In the genomic region with DNA sequence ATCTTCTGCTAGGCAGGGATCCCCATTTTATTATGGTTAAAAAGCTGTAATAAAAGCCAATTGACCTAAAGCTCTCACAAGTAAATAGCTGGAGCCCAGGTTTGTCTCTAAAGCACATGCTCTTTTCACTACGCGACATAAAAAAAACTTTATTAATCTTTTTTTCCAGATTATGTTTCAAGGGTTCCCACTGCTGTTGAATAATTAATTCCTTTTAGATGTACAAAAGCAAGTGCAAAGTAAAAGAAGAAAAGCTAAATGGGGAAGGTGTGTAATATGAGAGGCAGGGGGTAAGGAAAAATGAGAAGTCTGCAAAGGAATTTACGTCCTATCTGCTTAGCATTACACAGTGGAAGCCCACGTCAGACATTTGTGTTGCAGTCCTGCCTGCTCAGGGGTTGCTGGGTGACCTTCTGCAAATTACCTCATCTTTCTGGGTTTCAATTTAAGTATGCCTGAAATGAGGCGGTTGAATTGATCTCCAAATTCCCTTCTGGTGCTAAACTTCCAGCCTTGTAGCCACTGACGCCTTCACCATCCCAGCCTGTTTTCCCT, we compare ENCODE assay signal across 1 cellular context.
TF ChIP-seq lines count a peak whose summit lies in the region.

No MANE protein-coding gene starts in this region.

TF ChIP-seq in K562, 482 proteins besides CTCF, POLR2A, EP300 and RAD21 (continued from another document and continues in another):
- TF ChIP-seq, protein P1, sequence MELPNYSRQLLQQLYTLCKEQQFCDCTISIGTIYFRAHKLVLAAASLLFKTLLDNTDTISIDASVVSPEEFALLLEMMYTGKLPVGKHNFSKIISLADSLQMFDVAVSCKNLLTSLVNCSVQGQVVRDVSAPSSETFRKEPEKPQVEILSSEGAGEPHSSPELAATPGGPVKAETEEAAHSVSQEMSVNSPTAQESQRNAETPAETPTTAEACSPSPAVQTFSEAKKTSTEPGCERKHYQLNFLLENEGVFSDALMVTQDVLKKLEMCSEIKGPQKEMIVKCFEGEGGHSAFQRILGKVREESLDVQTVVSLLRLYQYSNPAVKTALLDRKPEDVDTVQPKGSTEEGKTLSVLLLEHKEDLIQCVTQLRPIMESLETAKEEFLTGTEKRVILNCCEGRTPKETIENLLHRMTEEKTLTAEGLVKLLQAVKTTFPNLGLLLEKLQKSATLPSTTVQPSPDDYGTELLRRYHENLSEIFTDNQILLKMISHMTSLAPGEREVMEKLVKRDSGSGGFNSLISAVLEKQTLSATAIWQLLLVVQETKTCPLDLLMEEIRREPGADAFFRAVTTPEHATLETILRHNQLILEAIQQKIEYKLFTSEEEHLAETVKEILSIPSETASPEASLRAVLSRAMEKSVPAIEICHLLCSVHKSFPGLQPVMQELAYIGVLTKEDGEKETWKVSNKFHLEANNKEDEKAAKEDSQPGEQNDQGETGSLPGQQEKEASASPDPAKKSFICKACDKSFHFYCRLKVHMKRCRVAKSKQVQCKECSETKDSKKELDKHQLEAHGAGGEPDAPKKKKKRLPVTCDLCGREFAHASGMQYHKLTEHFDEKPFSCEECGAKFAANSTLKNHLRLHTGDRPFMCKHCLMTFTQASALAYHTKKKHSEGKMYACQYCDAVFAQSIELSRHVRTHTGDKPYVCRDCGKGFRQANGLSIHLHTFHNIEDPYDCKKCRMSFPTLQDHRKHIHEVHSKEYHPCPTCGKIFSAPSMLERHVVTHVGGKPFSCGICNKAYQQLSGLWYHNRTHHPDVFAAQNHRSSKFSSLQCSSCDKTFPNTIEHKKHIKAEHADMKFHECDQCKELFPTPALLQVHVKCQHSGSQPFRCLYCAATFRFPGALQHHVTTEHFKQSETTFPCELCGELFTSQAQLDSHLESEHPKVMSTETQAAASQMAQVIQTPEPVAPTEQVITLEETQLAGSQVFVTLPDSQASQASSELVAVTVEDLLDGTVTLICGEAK (IDR thresholded peaks at IDR 0.05) = peak; percentile 85
- TF ChIP-seq, protein P1 (CRISPR knock-in tag; IDR thresholded peaks at IDR 0.05) = peak; percentile 72
- TF ChIP-seq BMI1 (IDR thresholded peaks at IDR 0.05; ENCODE audit: low read length) (no peak), CREB1 (IDR thresholded peaks at IDR 0.05) (peak; percentile 46; the same call in 1 of the 2 replicates), CREB1 (CRISPR knock-in tag; IDR thresholded peaks at IDR 0.05) (no peak), ARNT (IDR thresholded peaks at IDR 0.05) (peak in 1 of 2 experiments; percentile 41; a peak in 1 of 4 replicates), GABPA (tag; conservative IDR thresholded peaks at IDR 0.05; ENCODE audit: low read depth) (0 out of 2 replicates have a peak, but pooled peaks have one; percentile 36), BACH1 (tag; IDR thresholded peaks at IDR 0.05) (0 out of 2 replicates have a peak, but pooled peaks have one; percentile 24), CEBPG (CRISPR knock-in tag; IDR thresholded peaks at IDR 0.05) (no peak), CEBPG (tag; conservative IDR thresholded peaks at IDR 0.05 in 1 of 2, IDR thresholded peaks at IDR 0.05 in 1 of 2) (no peak), ZNF134 (CRISPR knock-in tag; conservative IDR thresholded peaks at IDR 0.05) (no peak), RFX1 (IDR thresholded peaks at IDR 0.05) (peak; percentile 33; the same call in 1 of the 2 replicates), ZNF41 (CRISPR knock-in tag; conservative IDR thresholded peaks at IDR 0.05) (0 out of 2 replicates have a peak, but pooled peaks have one; percentile 51), SMARCA4 (IDR thresholded peaks at IDR 0.05) (0 out of 2 replicates have a peak, but pooled peaks have one; percentile 13), ZNF830 (CRISPR knock-in tag; IDR thresholded peaks at IDR 0.05) (0 out of 2 replicates have a peak, but pooled peaks have one; percentile 43), ATF1 (CRISPR knock-in tag; IDR thresholded peaks at IDR 0.05) (no peak), ATF1 (tag; IDR thresholded peaks at IDR 0.05) (peak; percentile 28; the same call in 1 of the 2 replicates), ZNF175 (CRISPR knock-in tag; IDR thresholded peaks at IDR 0.05; ENCODE audit: low read depth) (peak; percentile 8; the same call in 1 of the 2 replicates), KDM5B (IDR thresholded peaks at IDR 0.05; ENCODE audit: insufficient replicate concordance, low read depth, low read length) (peak; percentile 3), MYC (IDR thresholded peaks at IDR 0.05; ENCODE audit: low read depth, low read length) (no peak), MYC (CRISPR knock-in tag; IDR thresholded peaks at IDR 0.05; ENCODE audit: borderline replicate concordance, low read depth) (0 out of 2 replicates have a peak, but pooled peaks have one; percentile 31), U2AF1 (optimal IDR thresholded peaks at IDR 0.05; ENCODE audit: low read depth, low read length) (no peak), ERF (CRISPR knock-in tag; IDR thresholded peaks at IDR 0.05) (peak; percentile 46; the same call in 1 of the 2 replicates), POLR2AphosphoS5 (IDR thresholded peaks at IDR 0.05; ENCODE audit: control insufficient read depth, insufficient read depth, low read depth, low read length) (0 out of 2 replicates have a peak, but pooled peaks have one; percentile 4), CHD1 (IDR thresholded peaks at IDR 0.05; ENCODE audit: low read length) (peak; percentile 80), NFRKB (IDR thresholded peaks at IDR 0.05; ENCODE audit: low read depth) (0 out of 2 replicates have a peak, but pooled peaks have one; percentile 18)
- TF ChIP-seq, protein P2, sequence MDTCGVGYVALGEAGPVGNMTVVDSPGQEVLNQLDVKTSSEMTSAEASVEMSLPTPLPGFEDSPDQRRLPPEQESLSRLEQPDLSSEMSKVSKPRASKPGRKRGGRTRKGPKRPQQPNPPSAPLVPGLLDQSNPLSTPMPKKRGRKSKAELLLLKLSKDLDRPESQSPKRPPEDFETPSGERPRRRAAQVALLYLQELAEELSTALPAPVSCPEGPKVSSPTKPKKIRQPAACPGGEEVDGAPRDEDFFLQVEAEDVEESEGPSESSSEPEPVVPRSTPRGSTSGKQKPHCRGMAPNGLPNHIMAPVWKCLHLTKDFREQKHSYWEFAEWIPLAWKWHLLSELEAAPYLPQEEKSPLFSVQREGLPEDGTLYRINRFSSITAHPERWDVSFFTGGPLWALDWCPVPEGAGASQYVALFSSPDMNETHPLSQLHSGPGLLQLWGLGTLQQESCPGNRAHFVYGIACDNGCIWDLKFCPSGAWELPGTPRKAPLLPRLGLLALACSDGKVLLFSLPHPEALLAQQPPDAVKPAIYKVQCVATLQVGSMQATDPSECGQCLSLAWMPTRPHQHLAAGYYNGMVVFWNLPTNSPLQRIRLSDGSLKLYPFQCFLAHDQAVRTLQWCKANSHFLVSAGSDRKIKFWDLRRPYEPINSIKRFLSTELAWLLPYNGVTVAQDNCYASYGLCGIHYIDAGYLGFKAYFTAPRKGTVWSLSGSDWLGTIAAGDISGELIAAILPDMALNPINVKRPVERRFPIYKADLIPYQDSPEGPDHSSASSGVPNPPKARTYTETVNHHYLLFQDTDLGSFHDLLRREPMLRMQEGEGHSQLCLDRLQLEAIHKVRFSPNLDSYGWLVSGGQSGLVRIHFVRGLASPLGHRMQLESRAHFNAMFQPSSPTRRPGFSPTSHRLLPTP (IDR thresholded peaks at IDR 0.05; ENCODE audit: borderline replicate concordance, extremely low read depth, insufficient read length) = no peak
- TF ChIP-seq, protein P3, sequence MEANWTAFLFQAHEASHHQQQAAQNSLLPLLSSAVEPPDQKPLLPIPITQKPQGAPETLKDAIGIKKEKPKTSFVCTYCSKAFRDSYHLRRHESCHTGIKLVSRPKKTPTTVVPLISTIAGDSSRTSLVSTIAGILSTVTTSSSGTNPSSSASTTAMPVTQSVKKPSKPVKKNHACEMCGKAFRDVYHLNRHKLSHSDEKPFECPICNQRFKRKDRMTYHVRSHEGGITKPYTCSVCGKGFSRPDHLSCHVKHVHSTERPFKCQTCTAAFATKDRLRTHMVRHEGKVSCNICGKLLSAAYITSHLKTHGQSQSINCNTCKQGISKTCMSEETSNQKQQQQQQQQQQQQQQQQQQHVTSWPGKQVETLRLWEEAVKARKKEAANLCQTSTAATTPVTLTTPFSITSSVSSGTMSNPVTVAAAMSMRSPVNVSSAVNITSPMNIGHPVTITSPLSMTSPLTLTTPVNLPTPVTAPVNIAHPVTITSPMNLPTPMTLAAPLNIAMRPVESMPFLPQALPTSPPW (CRISPR knock-in tag; IDR thresholded peaks at IDR 0.05) = no peak
- TF ChIP-seq, protein P4, sequence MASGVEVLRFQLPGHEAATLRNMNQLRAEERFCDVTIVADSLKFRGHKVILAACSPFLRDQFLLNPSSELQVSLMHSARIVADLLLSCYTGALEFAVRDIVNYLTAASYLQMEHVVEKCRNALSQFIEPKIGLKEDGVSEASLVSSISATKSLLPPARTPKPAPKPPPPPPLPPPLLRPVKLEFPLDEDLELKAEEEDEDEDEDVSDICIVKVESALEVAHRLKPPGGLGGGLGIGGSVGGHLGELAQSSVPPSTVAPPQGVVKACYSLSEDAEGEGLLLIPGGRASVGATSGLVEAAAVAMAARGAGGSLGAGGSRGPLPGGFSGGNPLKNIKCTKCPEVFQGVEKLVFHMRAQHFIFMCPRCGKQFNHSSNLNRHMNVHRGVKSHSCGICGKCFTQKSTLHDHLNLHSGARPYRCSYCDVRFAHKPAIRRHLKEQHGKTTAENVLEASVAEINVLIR (CRISPR knock-in tag; IDR thresholded peaks at IDR 0.05) = no peak
- TF ChIP-seq, protein P5, sequence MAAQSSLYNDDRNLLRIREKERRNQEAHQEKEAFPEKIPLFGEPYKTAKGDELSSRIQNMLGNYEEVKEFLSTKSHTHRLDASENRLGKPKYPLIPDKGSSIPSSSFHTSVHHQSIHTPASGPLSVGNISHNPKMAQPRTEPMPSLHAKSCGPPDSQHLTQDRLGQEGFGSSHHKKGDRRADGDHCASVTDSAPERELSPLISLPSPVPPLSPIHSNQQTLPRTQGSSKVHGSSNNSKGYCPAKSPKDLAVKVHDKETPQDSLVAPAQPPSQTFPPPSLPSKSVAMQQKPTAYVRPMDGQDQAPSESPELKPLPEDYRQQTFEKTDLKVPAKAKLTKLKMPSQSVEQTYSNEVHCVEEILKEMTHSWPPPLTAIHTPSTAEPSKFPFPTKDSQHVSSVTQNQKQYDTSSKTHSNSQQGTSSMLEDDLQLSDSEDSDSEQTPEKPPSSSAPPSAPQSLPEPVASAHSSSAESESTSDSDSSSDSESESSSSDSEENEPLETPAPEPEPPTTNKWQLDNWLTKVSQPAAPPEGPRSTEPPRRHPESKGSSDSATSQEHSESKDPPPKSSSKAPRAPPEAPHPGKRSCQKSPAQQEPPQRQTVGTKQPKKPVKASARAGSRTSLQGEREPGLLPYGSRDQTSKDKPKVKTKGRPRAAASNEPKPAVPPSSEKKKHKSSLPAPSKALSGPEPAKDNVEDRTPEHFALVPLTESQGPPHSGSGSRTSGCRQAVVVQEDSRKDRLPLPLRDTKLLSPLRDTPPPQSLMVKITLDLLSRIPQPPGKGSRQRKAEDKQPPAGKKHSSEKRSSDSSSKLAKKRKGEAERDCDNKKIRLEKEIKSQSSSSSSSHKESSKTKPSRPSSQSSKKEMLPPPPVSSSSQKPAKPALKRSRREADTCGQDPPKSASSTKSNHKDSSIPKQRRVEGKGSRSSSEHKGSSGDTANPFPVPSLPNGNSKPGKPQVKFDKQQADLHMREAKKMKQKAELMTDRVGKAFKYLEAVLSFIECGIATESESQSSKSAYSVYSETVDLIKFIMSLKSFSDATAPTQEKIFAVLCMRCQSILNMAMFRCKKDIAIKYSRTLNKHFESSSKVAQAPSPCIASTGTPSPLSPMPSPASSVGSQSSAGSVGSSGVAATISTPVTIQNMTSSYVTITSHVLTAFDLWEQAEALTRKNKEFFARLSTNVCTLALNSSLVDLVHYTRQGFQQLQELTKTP (IDR thresholded peaks at IDR 0.05; ENCODE audit: low read depth in 1 of 2, partially characterized antibody in 2 of 2) = peak in 1 of 2 experiments; percentile 65
- TF ChIP-seq, protein P6, sequence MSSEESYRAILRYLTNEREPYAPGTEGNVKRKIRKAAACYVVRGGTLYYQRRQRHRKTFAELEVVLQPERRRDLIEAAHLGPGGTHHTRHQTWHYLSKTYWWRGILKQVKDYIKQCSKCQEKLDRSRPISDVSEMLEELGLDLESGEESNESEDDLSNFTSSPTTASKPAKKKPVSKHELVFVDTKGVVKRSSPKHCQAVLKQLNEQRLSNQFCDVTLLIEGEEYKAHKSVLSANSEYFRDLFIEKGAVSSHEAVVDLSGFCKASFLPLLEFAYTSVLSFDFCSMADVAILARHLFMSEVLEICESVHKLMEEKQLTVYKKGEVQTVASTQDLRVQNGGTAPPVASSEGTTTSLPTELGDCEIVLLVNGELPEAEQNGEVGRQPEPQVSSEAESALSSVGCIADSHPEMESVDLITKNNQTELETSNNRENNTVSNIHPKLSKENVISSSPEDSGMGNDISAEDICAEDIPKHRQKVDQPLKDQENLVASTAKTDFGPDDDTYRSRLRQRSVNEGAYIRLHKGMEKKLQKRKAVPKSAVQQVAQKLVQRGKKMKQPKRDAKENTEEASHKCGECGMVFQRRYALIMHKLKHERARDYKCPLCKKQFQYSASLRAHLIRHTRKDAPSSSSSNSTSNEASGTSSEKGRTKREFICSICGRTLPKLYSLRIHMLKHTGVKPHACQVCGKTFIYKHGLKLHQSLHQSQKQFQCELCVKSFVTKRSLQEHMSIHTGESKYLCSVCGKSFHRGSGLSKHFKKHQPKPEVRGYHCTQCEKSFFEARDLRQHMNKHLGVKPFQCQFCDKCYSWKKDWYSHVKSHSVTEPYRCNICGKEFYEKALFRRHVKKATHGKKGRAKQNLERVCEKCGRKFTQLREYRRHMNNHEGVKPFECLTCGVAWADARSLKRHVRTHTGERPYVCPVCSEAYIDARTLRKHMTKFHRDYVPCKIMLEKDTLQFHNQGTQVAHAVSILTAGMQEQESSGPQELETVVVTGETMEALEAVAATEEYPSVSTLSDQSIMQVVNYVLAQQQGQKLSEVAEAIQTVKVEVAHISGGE (CRISPR knock-in tag; IDR thresholded peaks at IDR 0.05) = 0 out of 6 replicates have a peak, but pooled peaks of 1 of the 3 experiments have one; percentile 7
